Comparison of ENCODE assay signal across 5 cellular contexts in genomic region chr7:99568770-99569169, GRCh38. TPM values are rescaled to one million over a fixed set of nuclear protein-coding genes. Genes with fewer than 3 reads are reported as not detected.
"Had no signal": no experiment of that assay in that cellular context is flagged by ENCODE, and none has a peak within 500 bp of the region (broad histone marks: within the 10 kb centered on the region; RNA-seq: fewer than 3 reads in every experiment).

No MANE protein-coding gene starts in this region.

RNA-seq across cellular contexts. Expression of gene TMEM225B, which starts 29.3 kb away (rescaled TPM):
- total RNA-seq: gastrocnemius medialis, glomerular endothelial cell, kidney epithelial cell, left ventricle myocardium superior, lung microvascular endothelial cell had no signal
